Comparison of ENCODE assay signal across 12 cellular contexts in genomic region chr11:46916251-46916650, GRCh38. TPM values are rescaled to one million over a fixed set of nuclear protein-coding genes. Genes with fewer than 3 reads are reported as not detected.
DNase-seq lines count a peak whose midpoint lies in the region; TF ChIP-seq lines count a peak whose summit lies in the region.
"Had no signal": no experiment of that assay in that cellular context is flagged by ENCODE, and none has a peak within 500 bp of the region (broad histone marks: within the 10 kb centered on the region; RNA-seq: fewer than 3 reads in every experiment).

No MANE protein-coding gene starts in this region.

- no peak overlapping the region for H3K27ac ChIP-seq in HUES6 (ENCODE audit: low read depth, low read length)
- peak overlapping the region; percentile 56 for H3K27ac ChIP-seq in layer of hippocampus (ENCODE audit: low read depth, low read length)
- H3K27ac ChIP-seq in stomach, result peak overlapping the region in 3 of 5 donors; percentile 78 to 81 (median 79)
- H3K27ac ChIP-seq: HL-60, PC-9 had no signal

- peaks cover 8% of the 10 kb centered on the region for H3K27me3 Mint-ChIP-seq in brain

- no peaks in the 10 kb centered on the region for H3K9me3 Mint-ChIP-seq in brain

- H3K4me1 ChIP-seq in HUES6 (ENCODE audit: control insufficient read depth, insufficient read depth, low read length) (peaks cover 61% of the 10 kb centered on the region), stomach (peaks cover 20 to 81% (median 51%) of the 10 kb centered on the region in 4 donors)

- H3K9ac ChIP-seq in HUES6 (ENCODE audit: low read length), result peak overlapping the region; percentile 27

- H3K36me3 ChIP-seq in HUES6 (ENCODE audit: control insufficient read depth, insufficient read depth, low read length) (no peaks in the 10 kb centered on the region), stomach (no peaks in the 10 kb centered on the region)

- intact Hi-C loops in stomach (cut with DNase I; ENCODE audit: low total_unique reads), result no loop called here

- peak overlapping the region; percentile 83 for H3K4me3 ChIP-seq in HUES6 (ENCODE audit: low read depth, low read length)
- peak overlapping the region; percentile 54 to 86 (median 72) for H3K4me3 ChIP-seq in stomach

- peak overlapping the region; percentile 90 to 96 (median 94) for H3K4me3 Mint-ChIP-seq in brain

- TF ChIP-seq POLR2A in stomach (IDR thresholded peaks at IDR 0.05), result no peak

- H3K4me1 Mint-ChIP-seq in brain, result peaks cover 83% of the 10 kb centered on the region

- H3K27ac Mint-ChIP-seq in brain, result peak overlapping the region; percentile 93 to 96 (median 95)

- TF ChIP-seq CTCF in brain (conservative IDR thresholded peaks at IDR 0.05) (no peak), stomach (IDR thresholded peaks at IDR 0.05) (peak in 1 of 7 experiments; percentile 11)

- H3K36me3 Mint-ChIP-seq in brain, result no peaks in the 10 kb centered on the region

- H3K9me3 ChIP-seq in HUES6 (ENCODE audit: control insufficient read depth, insufficient read depth, low read depth, low read length), result no peaks in the 10 kb centered on the region
- H3K9me3 ChIP-seq in stomach, result no peaks in the 10 kb centered on the region

- no peak for DNase-seq in stomach
- DNase-seq in COLO668 (lab: John Stamatoyannopoulos, UW; ENCODE audit: unreplicated experiment), result no peak
- DNase-seq in NCI-H345 treated with DMSO at 0.1 percent for 48 hours (lab: John Stamatoyannopoulos, UW; ENCODE audit: unreplicated experiment), result no peak
- no peak for DNase-seq in NCI-H2196 (lab: John Stamatoyannopoulos, UW; ENCODE audit: unreplicated experiment)
- DNase-seq in stimulated activated CD4-positive, alpha-beta T cell treated with anti-CD3 and anti-CD28 coated beads, Interleukin-2, amount 100 ng/mL, for 48 hours, result no peak
- DNase-seq: activated gamma-delta T cell treated with Interleukin-2 at 50 U/mL for 16 hours had no signal

- no peak for TF ChIP-seq EP300 in stomach (IDR thresholded peaks at IDR 0.05)

- WGBS in stomach, 5 donors, result 39 to 58% (median 51%) methylated on average over 7 of the region's 7 CpGs

- H3K27me3 ChIP-seq in HUES6 (ENCODE audit: control insufficient read depth, insufficient read depth, low read length), result peaks cover 13% of the 10 kb centered on the region; the same call in 1 of the 2 replicates
- no peaks in the 10 kb centered on the region for H3K27me3 ChIP-seq in layer of hippocampus (ENCODE audit: control insufficient read depth, insufficient read depth, low read length)
- H3K27me3 ChIP-seq in stomach, result peaks cover 0 to 58% (median 8%) of the 10 kb centered on the region in 3 donors

RNA-seq across cellular contexts. Expression of gene LRP4, which starts 2.1 kb away (rescaled TPM):
- polyA plus RNA-seq in brain (ENCODE audit: insufficient read depth, low read depth, low replicate concordance) (32.9 TPM), stomach (1 to 10 TPM; 2.1 to 3.1 (median 2.9) TPM)
- total RNA-seq in stomach, result 10 to 100 TPM in 4 of 5 donors, 1 to 10 TPM in 1; 2.0 to 29.2 (median 16.5) TPM
- total RNA-seq: mononuclear cell had no signal

RNA-seq across cellular contexts. Expression of gene CSTPP1, which starts 20.3 kb away (rescaled TPM):
- 80.9 TPM for polyA plus RNA-seq in brain (ENCODE audit: insufficient read depth, low read depth, low replicate concordance)
- 100 to 1,000 TPM in 1 of 5 donors, 10 to 100 TPM in 4; 32.7 to 146 (median 46.6) TPM for total RNA-seq in stomach
- 10 to 100 TPM; 16.4 to 26.0 (median 20.5) TPM for polyA plus RNA-seq in stomach
